1 cellular context compared by ENCODE assay signal in the genomic region with DNA sequence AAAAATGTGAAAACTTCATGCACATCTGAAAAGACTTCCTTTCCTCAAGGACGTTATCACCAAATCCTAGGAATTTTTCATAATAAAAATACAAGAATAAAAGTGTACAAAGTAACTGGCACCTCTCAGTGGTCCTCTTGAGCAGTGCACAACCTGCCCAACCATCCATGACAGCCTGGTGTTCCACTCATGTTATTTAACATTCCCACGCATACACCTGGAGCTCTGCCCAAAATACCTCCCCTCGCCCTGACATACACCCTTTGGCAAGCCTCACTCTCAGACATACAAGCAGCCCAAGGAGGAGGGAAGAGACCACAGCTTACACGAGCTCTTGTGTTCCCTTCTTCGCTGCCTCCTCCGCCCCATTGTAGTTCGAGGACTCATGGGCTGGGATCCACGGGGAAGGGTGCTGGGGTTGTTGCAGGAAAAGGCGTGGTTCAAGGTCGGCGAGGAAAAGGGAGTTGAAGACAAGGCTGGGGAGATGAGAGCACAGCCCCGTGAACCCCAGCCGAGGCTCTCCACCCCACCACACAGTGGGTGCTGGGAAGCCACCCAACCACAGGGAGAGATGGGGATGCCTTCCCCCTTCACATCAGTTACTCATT.
TF ChIP-seq lines count a peak whose summit lies in the region.

No MANE protein-coding gene starts in this region.

TF ChIP-seq in K562, 482 proteins besides CTCF, POLR2A, EP300 and RAD21:
- peak; percentile 55 for TF ChIP-seq RBM25 (IDR thresholded peaks at IDR 0.05; ENCODE audit: low read depth, low read length, severe bottlenecking)
- no peak for TF ChIP-seq COPS2 (conservative IDR thresholded peaks at IDR 0.05)
- no peak for TF ChIP-seq ZNF12 (CRISPR knock-in tag; IDR thresholded peaks at IDR 0.05)
- TF ChIP-seq ZNF212 (CRISPR knock-in tag; IDR thresholded peaks at IDR 0.05) = no peak
- no peak for TF ChIP-seq BMI1 (IDR thresholded peaks at IDR 0.05; ENCODE audit: low read length)
- TF ChIP-seq MCM3 (IDR thresholded peaks at IDR 0.05) = no peak
- no peak for TF ChIP-seq U2AF2 (optimal IDR thresholded peaks at IDR 0.05; ENCODE audit: low read depth, low read length)
- TF ChIP-seq TAF15 (IDR thresholded peaks at IDR 0.05; ENCODE audit: low read depth, low read length) = no peak
- no peak for TF ChIP-seq BCL6 (CRISPR knock-in tag; IDR thresholded peaks at IDR 0.05)
TF ChIP-seq in K562: peak in this region for 1.
